Comparison of ENCODE assay signal across 17 cellular contexts in genomic region chr2:57107353-57107752, GRCh38.
DNase-seq lines count a peak whose midpoint lies in the region; ATAC-seq, FAIRE-seq and TF ChIP-seq lines count a peak whose summit lies in the region.
"Had no signal": no experiment of that assay in that cellular context is flagged by ENCODE, and none has a peak within 500 bp of the region (broad histone marks: within the 10 kb centered on the region; RNA-seq: fewer than 3 reads in every experiment).

No MANE protein-coding gene starts in this region.

- no peaks in the 10 kb centered on the region for H3K79me2 ChIP-seq in HepG2 (ENCODE audit: insufficient read depth, low read length)

- no peak for TF ChIP-seq POLR2A in HepG2 (IDR thresholded peaks at IDR 0.05; ENCODE audit: insufficient read depth in 1 of 2, low read depth in 2 of 2, low read length in 2 of 2)

- CTCF ChIA-PET in HepG2 (lab: Yijun Ruan, JAX; ENCODE audit: low intra/inter-chr PET ratio, low total read pairs): no interaction called here

- ATAC-seq in HepG2 (no peak), HG02759 (IDR thresholded peaks at IDR 0.05; ENCODE audit: unreplicated experiment) (no peak), left colon (no peak)
- ATAC-seq: GM12878, K562 had no signal

- H3K4me2 ChIP-seq in HepG2 (ENCODE audit: low read depth, low read length): no peak overlapping the region
- H3K4me2 ChIP-seq: BLaER1 had no signal

- H3K9me3 ChIP-seq in liver (ENCODE audit: control insufficient read depth in 4 of 4, low read length in 3 of 4) (peaks cover 0 to 6% (median 4%) of the 10 kb centered on the region in 4 donors), HepG2 (ENCODE audit: low read length) (peaks cover 78% of the 10 kb centered on the region), ascending aorta (no peaks in the 10 kb centered on the region)
- H3K9me3 ChIP-seq: Caco-2 had no signal

- H3K9ac ChIP-seq in liver (ENCODE audit: low read depth in 1 of 2, low read length in 2 of 2) (no peak overlapping the region), HepG2 (ENCODE audit: insufficient read depth, low read depth, low read length) (no peak overlapping the region)
- H3K9ac ChIP-seq: BLaER1 had no signal

- POLR2A ChIA-PET in HepG2 (lab: Yijun Ruan, JAX): no interaction called here

- H3K27ac ChIP-seq in liver (ENCODE audit: low read depth in 1 of 2, low read length in 2 of 2) (no peak overlapping the region), HepG2 (ENCODE audit: extremely low read length, insufficient read depth, low read length) (no peak overlapping the region), ascending aorta (no peak overlapping the region)
- H3K27ac ChIP-seq: 22Rv1, BLaER1 had no signal

- TF ChIP-seq EP300 in HepG2 (IDR thresholded peaks at IDR 0.05; ENCODE audit: low read depth in 2 of 2, low read length in 2 of 2) (no peak), HepG2 (CRISPR knock-in tag; IDR thresholded peaks at IDR 0.05; ENCODE audit: borderline replicate concordance) (no peak)

- H4K20me1 ChIP-seq in HepG2 (ENCODE audit: insufficient read depth, low read length): no peaks in the 10 kb centered on the region
- H4K20me1 ChIP-seq: BLaER1 had no signal

- no TSS peak for BruUV-seq in HepG2 (replicated peaks; lab: Mats Ljungman, UMichigan)

- no peak for TF ChIP-seq RAD21 in liver (IDR thresholded peaks at IDR 0.05)
- TF ChIP-seq RAD21 in HepG2 (CRISPR knock-in tag; IDR thresholded peaks at IDR 0.05): no peak

- in situ Hi-C loops in HepG2 (cut with HindIII; ENCODE audit: extremely low pct_ligation_motif_present, low pct_unique_long_range_greater_than_20kb): no loop called here

- intact Hi-C loops in HepG2 (cut with micrococcal nuclease; ENCODE audit: unreplicated experiment): no loop called here
- intact Hi-C loops in ascending aorta (cut with DNase I): no loop called here
- intact Hi-C loops in left colon (cut with DNase I, micrococcal nuclease): no loop called here

- H3K36me3 ChIP-seq in liver (ENCODE audit: control insufficient read depth in 4 of 4, insufficient read depth in 3 of 4, low read depth in 1 of 4, low read length in 3 of 4) (no peaks in the 10 kb centered on the region), HepG2 (replicated peaks in 1 of 2; ENCODE audit: control insufficient read depth in 1 of 2, insufficient read depth in 2 of 2, low read length in 2 of 2) (no peaks in the 10 kb centered on the region), ascending aorta (no peaks in the 10 kb centered on the region)
- H3K36me3 ChIP-seq: BLaER1 had no signal

- H3K27me3 ChIP-seq in liver (ENCODE audit: control insufficient read depth in 4 of 4, insufficient read depth in 4 of 4, low read length in 3 of 4): no peaks in the 10 kb centered on the region
- no peaks in the 10 kb centered on the region for H3K27me3 ChIP-seq in HepG2 (ENCODE audit: control insufficient read depth in 1 of 2, insufficient read depth in 2 of 2, low read length in 2 of 2)
- H3K27me3 ChIP-seq in ascending aorta: no peaks in the 10 kb centered on the region
- H3K27me3 ChIP-seq: BLaER1 had no signal

- FAIRE-seq in HepG2 (lab: Jason Lieb, UNC): no peak
- FAIRE-seq: GM12878, K562 had no signal

- no peak overlapping the region for H2AFZ ChIP-seq in HepG2 (ENCODE audit: low read length)

- TF ChIP-seq CTCF in liver (IDR thresholded peaks at IDR 0.05; ENCODE audit: low read depth, low read length, missing input control) (no peak), HepG2 (CRISPR knock-in tag; IDR thresholded peaks at IDR 0.05) (no peak), ascending aorta (IDR thresholded peaks at IDR 0.05) (no peak)

- 25% methylated on average over 2 of the region's 2 CpGs for WGBS in liver
- 1% methylated on average over 2 of the region's 2 CpGs for WGBS in HepG2 (ENCODE audit: low lambda C conversion rate)

- H3K4me3 ChIP-seq in liver (ENCODE audit: low read depth in 1 of 3, low read length in 3 of 3) (no peak overlapping the region), HepG2 (replicated peaks in 1 of 3; ENCODE audit: insufficient read depth in 1 of 3, low read depth in 2 of 3, low read length in 3 of 3) (no peak overlapping the region), ascending aorta (no peak overlapping the region)
- H3K4me3 ChIP-seq: BLaER1, GM12878, K562 had no signal

- peaks cover 0 to 4% (median 0%) of the 10 kb centered on the region in 4 donors for H3K4me1 ChIP-seq in liver (ENCODE audit: control insufficient read depth in 4 of 4, insufficient read depth in 4 of 4, low read length in 3 of 4)
- no peaks in the 10 kb centered on the region for H3K4me1 ChIP-seq in HepG2 (ENCODE audit: insufficient read depth, low read length)
- H3K4me1 ChIP-seq in ascending aorta: no peaks in the 10 kb centered on the region

- no peak for DNase-seq in HepG2 (ENCODE audit: low spot score)
- peak; percentile 1 for DNase-seq in NCI-H69 (lab: John Stamatoyannopoulos, UW)
- peak; percentile 45 for DNase-seq in mucosa of gallbladder (ENCODE audit: low spot score)
- DNase-seq in ascending aorta (ENCODE audit: low spot score in 2 of 2): no peak
- DNase-seq in left colon: no peak
- DNase-seq: AML-193; Caco-2; CD8-positive, alpha-beta memory T cell; DMS79; HCEC 1CT; HFFc6 had no signal

TF ChIP-seq in liver, 16 proteins besides CTCF, POLR2A, EP300 and RAD21 (continues in another document):
- no peak for TF ChIP-seq FOXA1 (IDR thresholded peaks at IDR 0.05)
- TF ChIP-seq FOXA2 (IDR thresholded peaks at IDR 0.05): peak; percentile 40
- peak; percentile 34 for TF ChIP-seq HNF4G (IDR thresholded peaks at IDR 0.05)
- TF ChIP-seq JUND (IDR thresholded peaks at IDR 0.05): no peak
- no peak for TF ChIP-seq REST (IDR thresholded peaks at IDR 0.05)
- no peak for TF ChIP-seq GABPA (IDR thresholded peaks at IDR 0.05 in 1 of 2, conservative IDR thresholded peaks at IDR 0.05 in 1 of 2)
- no peak for TF ChIP-seq SP1 (IDR thresholded peaks at IDR 0.05)
- no peak for TF ChIP-seq TAF1 (conservative IDR thresholded peaks at IDR 0.05)
- no peak for TF ChIP-seq YY1 (IDR thresholded peaks at IDR 0.05)
- TF ChIP-seq RXRA (IDR thresholded peaks at IDR 0.05): no peak
- peak; percentile 54 to 80 for TF ChIP-seq HNF4A (conservative IDR thresholded peaks at IDR 0.05)

TF ChIP-seq in HepG2, 621 proteins besides CTCF, POLR2A, EP300 and RAD21:
- TF ChIP-seq KLF6 (CRISPR knock-in tag; IDR thresholded peaks at IDR 0.05): no peak
- TF ChIP-seq IKZF5 (CRISPR knock-in tag; IDR thresholded peaks at IDR 0.05): no peak
- TF ChIP-seq ZIK1 (CRISPR knock-in tag; IDR thresholded peaks at IDR 0.05; ENCODE audit: borderline replicate concordance, low read depth): no peak
- TF ChIP-seq ZNF549 (CRISPR knock-in tag; IDR thresholded peaks at IDR 0.05): no peak
- no peak for TF ChIP-seq THAP11 (CRISPR knock-in tag; IDR thresholded peaks at IDR 0.05)
- TF ChIP-seq ZNF503 (CRISPR knock-in tag; IDR thresholded peaks at IDR 0.05): no peak
- TF ChIP-seq FOXC1 (CRISPR knock-in tag; IDR thresholded peaks at IDR 0.05; ENCODE audit: borderline replicate concordance): no peak
- TF ChIP-seq SATB2 (CRISPR knock-in tag; IDR thresholded peaks at IDR 0.05): no peak
- no peak for TF ChIP-seq ZNF580 (CRISPR knock-in tag; IDR thresholded peaks at IDR 0.05; ENCODE audit: borderline replicate concordance, low read depth)
- no peak for TF ChIP-seq ARNT (IDR thresholded peaks at IDR 0.05)
- TF ChIP-seq KAT2B (IDR thresholded peaks at IDR 0.05; ENCODE audit: borderline replicate concordance, low read depth, low read length): no peak
TF ChIP-seq in HepG2: peak in this region for 0.

Comparison
In these comparisons a context has a peak if more than half of its experiments do, and no peak if none do; other contexts are left out.
1. DNase-seq: peak in NCI-H69 (single experiment) and mucosa of gallbladder (single experiment); none in HepG2 (single experiment), ascending aorta (0 of 2) and left colon (0 of 2).